ENCODE assay signal across 8 cellular contexts in genomic region chr1:201982923-201983805, GRCh38. TPM values are rescaled to one million over a fixed set of nuclear protein-coding genes. Genes with fewer than 3 reads are reported as not detected.
A peak's percentile ranks its signal among the peaks of the same experiment; 100 is the strongest.
DNase-seq lines count a peak whose midpoint lies in the region; ATAC-seq, FAIRE-seq and TF ChIP-seq lines count a peak whose summit lies in the region.

No MANE protein-coding gene starts in this region.

- H3K4me1 ChIP-seq in astrocyte (ENCODE audit: insufficient read depth, low read length) (no peaks in the 10 kb centered on the region), hepatocyte (ENCODE audit: insufficient read depth) (peaks cover 9% of the 10 kb centered on the region)

- H3K27ac ChIP-seq in astrocyte (ENCODE audit: low read depth, low read length) (peak overlapping the region; percentile 57), hepatocyte (peak overlapping the region; percentile 91)

- H3K36me3 Mint-ChIP-seq in astrocyte (ENCODE audit: low read depth, unreplicated experiment) = peaks cover 3% of the 10 kb centered on the region

- peaks cover 24% of the 10 kb centered on the region for H4K20me1 ChIP-seq in astrocyte (ENCODE audit: insufficient read depth, low read length)
- peaks cover 19% of the 10 kb centered on the region for H4K20me1 ChIP-seq in hepatocyte (ENCODE audit: insufficient read depth, poor library complexity, severe bottlenecking)

- H3K4me3 ChIP-seq in NB4 (ENCODE audit: low read depth, low read length) (peak overlapping the region; percentile 61), astrocyte (ENCODE audit: insufficient read depth, low read depth, low read length) (peak overlapping the region; percentile 89), hepatocyte (peak overlapping the region; percentile 99), retinal pigment epithelial cell (ENCODE audit: low read length) (peak overlapping the region; percentile 67)

- H2AFZ ChIP-seq in astrocyte (ENCODE audit: low read depth, low read length) = peak overlapping the region; percentile 77
- peak overlapping the region; percentile 14 for H2AFZ ChIP-seq in hepatocyte

- H3K4me2 ChIP-seq in astrocyte (ENCODE audit: low read length) (peak overlapping the region; percentile 93), hepatocyte (peak overlapping the region; percentile 84)

- DNase-seq in NB4 (ENCODE audit: low read depth) (peak; percentile 87), T-helper 2 cell (peak; percentile 22 to 67 (median 47)), astrocyte (ENCODE audit: low read depth) (peak; percentile 69), hepatocyte (ENCODE audit: low spot score) (peak; percentile 85), retinal pigment epithelial cell (ENCODE audit: low read depth) (no peak), middle frontal gyrus (ENCODE audit: extremely low spot score, low spot score) (no peak)

- H3K27me3 Mint-ChIP-seq in astrocyte (ENCODE audit: low read depth, unreplicated experiment) = peaks cover 2% of the 10 kb centered on the region

- 3% methylated on average over 29 of the region's 53 CpGs for WGBS in hepatocyte (ENCODE audit: low lambda C conversion rate, missing lambda C conversion rate)

- no peaks in the 10 kb centered on the region for H3K9me2 ChIP-seq in hepatocyte (replicated peaks; ENCODE audit: insufficient read depth)

- peaks cover 14% of the 10 kb centered on the region for H3K4me1 Mint-ChIP-seq in astrocyte (ENCODE audit: low read depth, unreplicated experiment)

- H3K4me3 Mint-ChIP-seq in astrocyte (ENCODE audit: unreplicated experiment) = peak overlapping the region; percentile 97

- peak overlapping the region; percentile 87 for H3K9ac ChIP-seq in astrocyte (ENCODE audit: low read length)

- FAIRE-seq in astrocyte (lab: Jason Lieb, UNC) = no peak

- H3K36me3 ChIP-seq in astrocyte (ENCODE audit: insufficient read depth, low read length) = no peaks in the 10 kb centered on the region
- H3K36me3 ChIP-seq in hepatocyte (replicated peaks; ENCODE audit: insufficient read depth, low read depth) = no peaks in the 10 kb centered on the region

- no peaks in the 10 kb centered on the region for H3K9me3 ChIP-seq in astrocyte (ENCODE audit: insufficient read depth, low read depth, low read length)
- H3K9me3 ChIP-seq in hepatocyte (ENCODE audit: low read depth) = no peaks in the 10 kb centered on the region

- peak; percentile 13 for TF ChIP-seq POLR2A in NB4 (IDR thresholded peaks at IDR 0.05; ENCODE audit: extremely low read depth, insufficient read length)

- no peaks in the 10 kb centered on the region for H3K9me3 Mint-ChIP-seq in astrocyte (ENCODE audit: unreplicated experiment)

- H3K79me2 ChIP-seq in astrocyte (ENCODE audit: insufficient read depth, low read length) (peaks cover 42% of the 10 kb centered on the region), hepatocyte (peaks cover 46% of the 10 kb centered on the region)

- TF ChIP-seq CTCF in GM12873 (IDR thresholded peaks at IDR 0.05; ENCODE audit: insufficient read depth, low read depth, low read length, missing control alignments) (peak; percentile 15), NB4 (IDR thresholded peaks at IDR 0.05; ENCODE audit: low read depth, low read length) (no peak), astrocyte (IDR thresholded peaks at IDR 0.05; ENCODE audit: insufficient read depth, low read depth, low read length) (no peak), hepatocyte (IDR thresholded peaks at IDR 0.05; ENCODE audit: poor library complexity) (peak; percentile 12), retinal pigment epithelial cell (conservative IDR thresholded peaks at IDR 0.05; ENCODE audit: low read depth, low read length) (no peak)

- H3K27me3 ChIP-seq in astrocyte (ENCODE audit: insufficient read depth, low read length) (no peaks in the 10 kb centered on the region), hepatocyte (no peaks in the 10 kb centered on the region)

- H3K27ac Mint-ChIP-seq in astrocyte (ENCODE audit: unreplicated experiment) = peak overlapping the region; percentile 84

- ATAC-seq in HG02571 (IDR thresholded peaks at IDR 0.05; ENCODE audit: unreplicated experiment) = peak; percentile 51

RNA-seq across cellular contexts. Expression of gene RNPEP, which starts 0.7 kb away (rescaled TPM):
- total RNA-seq in astrocyte (65.8 and 68.9 TPM in 2 replicates), hepatocyte (57.6 and 57.9 TPM in 2 replicates)
- polyA plus RNA-seq in hepatocyte = 74.2 and 81.5 TPM in 2 replicates

RNA-seq across cellular contexts. Expression of gene ELF3, which starts 27.2 kb away (rescaled TPM):
- total RNA-seq in astrocyte (2.5 and 2.9 TPM in 2 replicates), hepatocyte (336 and 367 TPM in 2 replicates)
- 333 and 361 TPM in 2 replicates for polyA plus RNA-seq in hepatocyte

RNA-seq across cellular contexts. Expression of gene TIMM17A, which starts 27.9 kb away (rescaled TPM):
- total RNA-seq in astrocyte (130 and 139 TPM in 2 replicates), hepatocyte (54.5 and 65.0 TPM in 2 replicates)
- polyA plus RNA-seq in hepatocyte = 88.3 and 90.1 TPM in 2 replicates

RNA-seq across cellular contexts. Expression of gene LMOD1, which starts 36.8 kb away (rescaled TPM):
- 13.2 and 14.9 TPM in 2 replicates for total RNA-seq in astrocyte
- 8.6 and 8.7 TPM in 2 replicates for total RNA-seq in hepatocyte
- polyA plus RNA-seq in hepatocyte = 6.4 and 9.0 TPM in 2 replicates

Comparison
In these comparisons a context has a peak if more than half of its experiments do, and no peak if none do; other contexts are left out.
1. CTCF ChIP-seq: peak in GM12873 (single experiment) and hepatocyte (single experiment); none in NB4 (single experiment), astrocyte (single experiment) and retinal pigment epithelial cell (single experiment).
2. DNase-seq: peak in NB4 (single experiment), T-helper 2 cell (5 of 5), astrocyte (single experiment) and hepatocyte (single experiment); none in retinal pigment epithelial cell (single experiment) and middle frontal gyrus (single experiment).
3. RNA of gene ELF3, which starts 27.2 kb away (total RNA-seq): 336 to 367 TPM in hepatocyte; 2.5 to 2.9 TPM in astrocyte; every median in the first group is over 10 times any median in the second.
4. Peak in every context shown above with its lines, with median percentiles within 50 percentile points of each other: H3K4me3 ChIP-seq.